In genomic region chr17:75371981-75372380, GRCh38 we compare ENCODE assay signal across 12 cellular contexts. TPM values are rescaled to one million over a fixed set of nuclear protein-coding genes. Genes with fewer than 3 reads are reported as not detected.
DNase-seq lines count a peak whose midpoint lies in the region; ATAC-seq and TF ChIP-seq lines count a peak whose summit lies in the region.
"Had no signal": no experiment of that assay in that cellular context is flagged by ENCODE, and none has a peak within 500 bp of the region (broad histone marks: within the 10 kb centered on the region; RNA-seq: fewer than 3 reads in every experiment).

No MANE protein-coding gene starts in this region.

- TF ChIP-seq EP300 in stomach (IDR thresholded peaks at IDR 0.05): no peak

- H3K4me3 ChIP-seq in neutrophil (ENCODE audit: low read depth in 1 of 2, low read length in 1 of 2) (peak overlapping the region in 1 of 2 experiments; percentile 4), stomach (no peak overlapping the region), coronary artery (no peak overlapping the region)
- H3K4me3 ChIP-seq: colonic mucosa, tibial nerve had no signal

- WGBS in stomach, 5 donors: 80 to 90% (median 85%) methylated on average over 5 of the region's 5 CpGs

- peak overlapping the region; percentile 69 for H3K4me3 Mint-ChIP-seq in activated CD4-positive, alpha-beta T cell treated with anti-CD3 and anti-CD28 coated beads, Interleukin-2, amount 10 ng/mL, durations not matched to agents 24 days and 14 days
- H3K4me3 Mint-ChIP-seq in activated T-helper 2 cell treated with anti-CD3 and anti-CD28 coated beads, Interferon-gamma antibody, Interleukin-2, Interleukin-4, amounts not matched to agents 10 μg/mL and 5 μg/mL and 100 μg/mL, durations not matched to agents 14 hours and 24 hours and 36 hours (ENCODE audit: low read depth): peak overlapping the region; percentile 11

- H3K9me3 Mint-ChIP-seq in activated CD4-positive, alpha-beta T cell treated with anti-CD3 and anti-CD28 coated beads, Interleukin-2, amount 10 ng/mL, durations not matched to agents 24 days and 14 days: no peaks in the 10 kb centered on the region
- H3K9me3 Mint-ChIP-seq in activated T-helper 2 cell treated with anti-CD3 and anti-CD28 coated beads, Interferon-gamma antibody, Interleukin-2, Interleukin-4, amounts not matched to agents 10 μg/mL and 5 μg/mL and 100 μg/mL, durations not matched to agents 14 hours and 24 hours and 36 hours: no peaks in the 10 kb centered on the region

- DNase-seq in activated CD4-positive, alpha-beta T cell treated with anti-CD3 and anti-CD28 coated beads, Interleukin-2, amount 10 ng/mL, durations not matched to agents 24 days and 14 days: peak; percentile 71
- no peak for DNase-seq in activated CD4-positive, alpha-beta T cell treated with anti-CD3 and anti-CD28 coated beads for 1 hour
- DNase-seq in activated T-helper 2 cell treated with anti-CD3 and anti-CD28 coated beads, Interferon-gamma antibody, Interleukin-2, Interleukin-4, amounts not matched to agents 10 μg/mL and 5 μg/mL and 100 μg/mL, durations not matched to agents 14 hours and 24 hours and 36 hours (ENCODE audit: low spot score): no peak
- DNase-seq in cerebellum (ENCODE audit: low spot score) (no peak), stomach (no peak), coronary artery (ENCODE audit: low spot score) (no peak)
- DNase-seq: colonic mucosa, hippocampal formation, SK-N-SH had no signal

- peak overlapping the region; percentile 92 for H3K27ac Mint-ChIP-seq in activated CD4-positive, alpha-beta T cell treated with anti-CD3 and anti-CD28 coated beads, Interleukin-2, amount 10 ng/mL, durations not matched to agents 24 days and 14 days
- H3K27ac Mint-ChIP-seq in activated T-helper 2 cell treated with anti-CD3 and anti-CD28 coated beads, Interferon-gamma antibody, Interleukin-2, Interleukin-4, amounts not matched to agents 10 μg/mL and 5 μg/mL and 100 μg/mL, durations not matched to agents 14 hours and 24 hours and 36 hours: peak overlapping the region; percentile 89

- peaks cover 52% of the 10 kb centered on the region for H3K4me1 Mint-ChIP-seq in activated CD4-positive, alpha-beta T cell treated with anti-CD3 and anti-CD28 coated beads, Interleukin-2, amount 10 ng/mL, durations not matched to agents 24 days and 14 days
- peaks cover 56% of the 10 kb centered on the region for H3K4me1 Mint-ChIP-seq in activated T-helper 2 cell treated with anti-CD3 and anti-CD28 coated beads, Interferon-gamma antibody, Interleukin-2, Interleukin-4, amounts not matched to agents 10 μg/mL and 5 μg/mL and 100 μg/mL, durations not matched to agents 14 hours and 24 hours and 36 hours (ENCODE audit: low read depth)

- TF ChIP-seq POLR2A in stomach (IDR thresholded peaks at IDR 0.05): no peak

- no peaks in the 10 kb centered on the region for H3K27me3 ChIP-seq in neutrophil
- no peaks in the 10 kb centered on the region for H3K27me3 ChIP-seq in stomach
- H3K27me3 ChIP-seq: colonic mucosa, tibial nerve had no signal

- peak; percentile 40 for ATAC-seq in HG02798 (IDR thresholded peaks at IDR 0.05; ENCODE audit: poor library complexity, unreplicated experiment)

- H3K36me3 ChIP-seq in neutrophil: peaks cover 22% of the 10 kb centered on the region
- peaks cover 0 to 27% (median 21%) of the 10 kb centered on the region in 4 donors for H3K36me3 ChIP-seq in stomach
- H3K36me3 ChIP-seq: colonic mucosa had no signal

- H3K27ac ChIP-seq in neutrophil (peak overlapping the region; percentile 80), stomach (no peak overlapping the region), coronary artery (peak overlapping the region in 1 of 2 donors; percentile 76)
- H3K27ac ChIP-seq: colonic mucosa, tibial nerve had no signal

- peaks cover 32% of the 10 kb centered on the region for H3K36me3 Mint-ChIP-seq in activated CD4-positive, alpha-beta T cell treated with anti-CD3 and anti-CD28 coated beads, Interleukin-2, amount 10 ng/mL, durations not matched to agents 24 days and 14 days (ENCODE audit: low read depth)
- peaks cover 50% of the 10 kb centered on the region for H3K36me3 Mint-ChIP-seq in activated T-helper 2 cell treated with anti-CD3 and anti-CD28 coated beads, Interferon-gamma antibody, Interleukin-2, Interleukin-4, amounts not matched to agents 10 μg/mL and 5 μg/mL and 100 μg/mL, durations not matched to agents 14 hours and 24 hours and 36 hours (ENCODE audit: low read depth)

- TF ChIP-seq CTCF in neutrophil (IDR thresholded peaks at IDR 0.05): no peak
- TF ChIP-seq CTCF in stomach (IDR thresholded peaks at IDR 0.05): no peak
- no peak for TF ChIP-seq CTCF in coronary artery (IDR thresholded peaks at IDR 0.05)

- H3K4me1 ChIP-seq in neutrophil (ENCODE audit: control insufficient read depth in 1 of 2, insufficient read depth in 1 of 2, low read depth in 1 of 2, low read length in 1 of 2): peaks cover 33 to 37% of the 10 kb centered on the region in 2 experiments
- H3K4me1 ChIP-seq in stomach: peaks cover 10 to 63% (median 39%) of the 10 kb centered on the region in 4 donors

- H3K27me3 Mint-ChIP-seq in activated CD4-positive, alpha-beta T cell treated with anti-CD3 and anti-CD28 coated beads, Interleukin-2, amount 10 ng/mL, durations not matched to agents 24 days and 14 days: no peaks in the 10 kb centered on the region
- H3K27me3 Mint-ChIP-seq in activated T-helper 2 cell treated with anti-CD3 and anti-CD28 coated beads, Interferon-gamma antibody, Interleukin-2, Interleukin-4, amounts not matched to agents 10 μg/mL and 5 μg/mL and 100 μg/mL, durations not matched to agents 14 hours and 24 hours and 36 hours (ENCODE audit: low read depth): no peaks in the 10 kb centered on the region

- intact Hi-C loops in activated CD4-positive, alpha-beta T cell treated with anti-CD3 and anti-CD28 coated beads, Interleukin-2, amount 10 ng/mL, durations not matched to agents 24 days and 14 days (cut with micrococcal nuclease): loop anchor here (2.0 kb wide), 1 partner anchor 25 kb away; no protein-coding TSS in a partner anchor
- intact Hi-C loops in activated T-helper 2 cell treated with anti-CD3 and anti-CD28 coated beads, Interferon-gamma antibody, Interleukin-2, Interleukin-4, amounts not matched to agents 10 μg/mL and 5 μg/mL and 100 μg/mL, durations not matched to agents 14 hours and 24 hours and 36 hours (cut with micrococcal nuclease): loop anchor here (2.0 kb wide), 2 partner anchors 25 to 31 kb away; no protein-coding TSS in a partner anchor
- intact Hi-C loops in stomach (cut with DNase I; ENCODE audit: low total_unique reads): no loop called here

- H3K9me3 ChIP-seq in neutrophil (no peaks in the 10 kb centered on the region), stomach (no peaks in the 10 kb centered on the region)
- H3K9me3 ChIP-seq: colonic mucosa, SK-N-SH, tibial nerve had no signal

RNA-seq across cellular contexts. Expression of gene GRB2, which starts 33.5 kb away (rescaled TPM):
- 172 and 182 TPM in 2 replicates for total RNA-seq in activated CD4-positive, alpha-beta T cell treated with anti-CD3 and anti-CD28 coated beads, Interleukin-2, amount 10 ng/mL, durations not matched to agents 24 days and 14 days
- 176 and 188 TPM in 2 replicates for total RNA-seq in activated T-helper 2 cell treated with anti-CD3 and anti-CD28 coated beads, Interferon-gamma antibody, Interleukin-2, Interleukin-4, amounts not matched to agents 10 μg/mL and 5 μg/mL and 100 μg/mL, durations not matched to agents 14 hours and 24 hours and 36 hours
- 74.9 TPM for total RNA-seq in cerebellum
- 100 to 1,000 TPM in 4 of 5 donors, 10 to 100 TPM in 1; 73.3 to 488 (median 135) TPM for total RNA-seq in stomach
- polyA plus RNA-seq in stomach: 10 to 100 TPM; 32.5 to 48.9 (median 43.3) TPM
